ENCODE assay signal across 19 cellular contexts in genomic region chr10:49611815-49612512, GRCh38. TPM values are rescaled to one million over a fixed set of nuclear protein-coding genes. Genes with fewer than 3 reads are reported as not detected.
DNase-seq lines count a peak whose midpoint lies in the region; TF ChIP-seq lines count a peak whose summit lies in the region.
"Had no signal": no experiment of that assay in that cellular context is flagged by ENCODE, and none has a peak within 500 bp of the region (broad histone marks: within the 10 kb centered on the region; RNA-seq: fewer than 3 reads in every experiment).

No MANE protein-coding gene starts in this region.

- H3K27me3 ChIP-seq in iPS-15b (ENCODE audit: control insufficient read depth, insufficient read depth, low read length) (peaks cover 93% of the 10 kb centered on the region), sigmoid colon (peaks cover 50 to 100% (median 92%) of the 10 kb centered on the region in 3 donors)

- TF ChIP-seq POLR2A in sigmoid colon (IDR thresholded peaks at IDR 0.05): no peak

- no peak for DNase-seq in T-helper 2 cell treated with Interferon-gamma antibody and Interleukin-4, amounts not matched to agents 5 μg/mL and 100 μg/mL, for 36 hours (ENCODE audit: low spot score)
- DNase-seq in T-helper 2 cell (no peak), NCI-H1930 (lab: John Stamatoyannopoulos, UW) (peak; percentile 2 to 7), sigmoid colon (peak; percentile 38), dermis blood vessel endothelial cell (no peak), GF-D8 (lab: John Stamatoyannopoulos, UW) (no peak), MV-4-11 (lab: John Stamatoyannopoulos, UW) (no peak)
- DNase-seq: activated CD4-positive, alpha-beta T cell treated with anti-CD3 and anti-CD28 coated beads for 4 hours; MM.1S; NCI-H2029 treated with DMSO at 0.1 percent for 48 hours; stimulated activated CD4-positive, alpha-beta T cell treated with anti-CD3 and anti-CD28 coated beads, Interleukin-4, amount 100 ng/mL, for 1 hour; T-helper 17 cell; thyroid gland had no signal

- no peak for TF ChIP-seq EP300 in sigmoid colon (IDR thresholded peaks at IDR 0.05)

- intact Hi-C loops in sigmoid colon (cut with DNase I): no loop called here

- no peak overlapping the region for H3K4me3 Mint-ChIP-seq in T-helper 2 cell treated with Interferon-gamma antibody and Interleukin-4, amounts not matched to agents 5 μg/mL and 100 μg/mL, for 36 hours
- H3K4me3 Mint-ChIP-seq: T-helper 17 cell had no signal

- H3K4me3 ChIP-seq in iPS-15b (ENCODE audit: low read depth, low read length) (peak overlapping the region; percentile 40), sigmoid colon (no peak overlapping the region)
- H3K4me3 ChIP-seq: thyroid gland had no signal

- H3K4me1 ChIP-seq in iPS-15b (ENCODE audit: control insufficient read depth, insufficient read depth, low read length): peaks cover 7% of the 10 kb centered on the region
- peaks cover 0 to 33% (median 20%) of the 10 kb centered on the region in 4 donors for H3K4me1 ChIP-seq in sigmoid colon

- peak overlapping the region; percentile 62 for H3K27ac Mint-ChIP-seq in T-helper 2 cell treated with Interferon-gamma antibody and Interleukin-4, amounts not matched to agents 5 μg/mL and 100 μg/mL, for 36 hours
- H3K27ac Mint-ChIP-seq: T-helper 17 cell had no signal

- H3K36me3 Mint-ChIP-seq in T-helper 2 cell treated with Interferon-gamma antibody and Interleukin-4, amounts not matched to agents 5 μg/mL and 100 μg/mL, for 36 hours (ENCODE audit: low read depth): peaks cover 1% of the 10 kb centered on the region

- no peak overlapping the region for H3K27ac ChIP-seq in sigmoid colon
- H3K27ac ChIP-seq: neutrophil, RWPE1, thyroid gland had no signal

- peaks cover 5% of the 10 kb centered on the region for H3K4me1 Mint-ChIP-seq in T-helper 2 cell treated with Interferon-gamma antibody and Interleukin-4, amounts not matched to agents 5 μg/mL and 100 μg/mL, for 36 hours (ENCODE audit: low read depth)

- H3K9me3 ChIP-seq in iPS-15b (ENCODE audit: control insufficient read depth, insufficient read depth, low read length) (no peaks in the 10 kb centered on the region), sigmoid colon (no peaks in the 10 kb centered on the region)
- H3K9me3 ChIP-seq: neutrophil, thyroid gland had no signal

- 15 to 43% methylated on average over 53 of the region's 53 CpGs for WGBS in sigmoid colon, 2 donors

- no peak overlapping the region for H3K9ac ChIP-seq in iPS-15b (ENCODE audit: low read depth, low read length)

- TF ChIP-seq CTCF in sigmoid colon (IDR thresholded peaks at IDR 0.05): no peak

- peaks cover 74% of the 10 kb centered on the region for H3K27me3 Mint-ChIP-seq in T-helper 2 cell treated with Interferon-gamma antibody and Interleukin-4, amounts not matched to agents 5 μg/mL and 100 μg/mL, for 36 hours (ENCODE audit: low read depth)

- H3K9me3 Mint-ChIP-seq in T-helper 2 cell treated with Interferon-gamma antibody and Interleukin-4, amounts not matched to agents 5 μg/mL and 100 μg/mL, for 36 hours: no peaks in the 10 kb centered on the region

- H3K36me3 ChIP-seq in iPS-15b (ENCODE audit: control insufficient read depth, insufficient read depth, low read length) (no peaks in the 10 kb centered on the region), sigmoid colon (no peaks in the 10 kb centered on the region)
- H3K36me3 ChIP-seq: neutrophil, thyroid gland had no signal

RNA-seq across cellular contexts. Expression of gene SLC18A3, which starts 1.9 kb away (rescaled TPM):
- 1 to 10 TPM in 1 of 4 donors, under 1 TPM in 2, not detected in 1; 0.16 to 2.5 (median 0.68) TPM for total RNA-seq in sigmoid colon
- under 1 TPM in 1 of 3 donors, not detected in 2; 0.98 TPM for polyA plus RNA-seq in sigmoid colon
- not detected in 2 replicates for total RNA-seq in dermis blood vessel endothelial cell
- total RNA-seq: epithelial cell of proximal tubule, HT1080, lung microvascular endothelial cell, T-helper 17 cell, thyroid gland had no signal

RNA-seq across cellular contexts. Expression of gene CHAT, which starts 1.9 kb away (rescaled TPM):
- total RNA-seq in sigmoid colon (under 1 TPM in 1 of 4 donors, not detected in 3; 0.41 TPM), dermis blood vessel endothelial cell (not detected in 2 replicates)
- polyA plus RNA-seq in sigmoid colon: under 1 TPM in 1 of 3 donors, not detected in 2; 0.57 TPM
- total RNA-seq: epithelial cell of proximal tubule, HT1080, lung microvascular endothelial cell, T-helper 17 cell, thyroid gland had no signal

Comparison
In these comparisons a context has a peak if more than half of its experiments do, and no peak if none do; other contexts are left out.
1. DNase-seq: peak in NCI-H1930 (2 of 2) and sigmoid colon (single experiment); none in T-helper 2 cell treated with Interferon-gamma antibody and Interleukin-4, amounts not matched to agents 5 μg/mL and 100 μg/mL, for 36 hours (single experiment), T-helper 2 cell (0 of 5), dermis blood vessel endothelial cell (single experiment), GF-D8 (single experiment) and MV-4-11 (single experiment).